In genomic region chr6:68196645-68197044, GRCh38 we compare ENCODE assay signal across 10 cellular contexts.
A peak's percentile ranks its signal among the peaks of the same experiment; 100 is the strongest.
DNase-seq lines count a peak whose midpoint lies in the region; ATAC-seq, FAIRE-seq and TF ChIP-seq lines count a peak whose summit lies in the region.
"Had no signal": no experiment of that assay in that cellular context is flagged by ENCODE, and none has a peak within 500 bp of the region (broad histone marks: within the 10 kb centered on the region; RNA-seq: fewer than 3 reads in every experiment).

No MANE protein-coding gene starts in this region.

- CTCF ChIA-PET in SK-N-SH (lab: Yijun Ruan, JAX): interaction anchor here (0.9 kb wide), 1 partner anchor 277 kb away, joined by 3 read pairs; no protein-coding TSS in a partner anchor

- H4K20me1 ChIP-seq in SK-N-SH (ENCODE audit: insufficient read depth): no peaks in the 10 kb centered on the region

- TF ChIP-seq CTCF in SK-N-SH (IDR thresholded peaks at IDR 0.05): peak; percentile 30; the same call in 1 of the 2 replicates

- FAIRE-seq in urothelium cell line (lab: Jason Lieb, UNC): no peak

- DNase-seq in SK-N-SH: no peak
- peak; percentile 75 for DNase-seq in KBM-7
- DNase-seq in adipocyte (ENCODE audit: low read depth): peak; percentile 3
- DNase-seq in urothelium cell line (ENCODE audit: low spot score): peak; percentile 5
- DNase-seq in NCI-H774 (lab: John Stamatoyannopoulos, UW): no peak
- DNase-seq in left colon: no peak
- no peak for DNase-seq in activated CD8-positive, alpha-beta memory T cell treated with anti-CD3 and anti-CD28 coated beads for 24 hours
- DNase-seq: activated CD4-positive, alpha-beta T cell treated with anti-CD3 and anti-CD28 coated beads, Interleukin-2, amount 50 U/mL, for 48 hours; CD4-positive, alpha-beta T cell had no signal

- no peak overlapping the region for H3K27ac ChIP-seq in SK-N-SH (ENCODE audit: low read depth in 2 of 2, low read length in 1 of 2)

- ATAC-seq in SK-N-SH treated with all-trans-retinoic acid at 6 μM for 48 hours (no peak), left colon (no peak)

- no peak overlapping the region for H3K4me3 ChIP-seq in SK-N-SH (ENCODE audit: low read depth in 2 of 2, low read length in 1 of 2)
- H3K4me3 ChIP-seq in adipocyte (ENCODE audit: low read length): no peak overlapping the region

- H2AFZ ChIP-seq in SK-N-SH (ENCODE audit: low read depth): no peak overlapping the region

- H3K79me2 ChIP-seq in SK-N-SH (ENCODE audit: insufficient read depth): no peaks in the 10 kb centered on the region

- H3K9ac ChIP-seq in SK-N-SH: no peak overlapping the region
- no peak overlapping the region for H3K9ac ChIP-seq in adipocyte (ENCODE audit: low read length)

- H3K4me2 ChIP-seq in SK-N-SH: no peak overlapping the region

- TF ChIP-seq EP300 in SK-N-SH (IDR thresholded peaks at IDR 0.05; ENCODE audit: borderline replicate concordance in 1 of 2, low read depth in 1 of 2, low read length in 1 of 2): no peak

- WGBS in SK-N-SH (ENCODE audit: low lambda C conversion rate): 6% methylated on average over 3 of the region's 3 CpGs

- H3K9me3 ChIP-seq in SK-N-SH (no peaks in the 10 kb centered on the region), adipocyte (ENCODE audit: control insufficient read depth, low read length) (peaks cover 3% of the 10 kb centered on the region)

- H3K9me2 ChIP-seq in SK-N-SH: no peaks in the 10 kb centered on the region

- in situ Hi-C loops in KBM-7 (cut with MboI; ENCODE audit: low pct_unique_long_range_greater_than_20kb, low sequenced_read_pairs): no loop called here

- H3K27me3 ChIP-seq in SK-N-SH (ENCODE audit: insufficient read depth): no peaks in the 10 kb centered on the region
- H3K27me3 ChIP-seq in adipocyte (replicated peaks; ENCODE audit: control insufficient read depth, insufficient read depth, low read length): no peaks in the 10 kb centered on the region

- intact Hi-C loops in left colon (cut with DNase I, micrococcal nuclease): no loop called here

- POLR2A ChIA-PET in SK-N-SH (lab: Yijun Ruan, JAX): no interaction called here

- H3K36me3 ChIP-seq in SK-N-SH (replicated peaks in 1 of 2; ENCODE audit: control insufficient read depth in 1 of 2, insufficient read depth in 2 of 2, low read length in 1 of 2) (no peaks in the 10 kb centered on the region), adipocyte (ENCODE audit: control insufficient read depth, insufficient read depth, low read length, severe bottlenecking) (no peaks in the 10 kb centered on the region)

- TF ChIP-seq RAD21 in SK-N-SH (IDR thresholded peaks at IDR 0.05; ENCODE audit: low read length): peak; percentile 24; the same call in 1 of the 2 replicates

- H3K4me1 ChIP-seq in SK-N-SH (ENCODE audit: control insufficient read depth in 1 of 2, insufficient read depth in 2 of 2, low read depth in 1 of 2, low read length in 1 of 2): no peaks in the 10 kb centered on the region
- no peaks in the 10 kb centered on the region for H3K4me1 ChIP-seq in adipocyte (ENCODE audit: control insufficient read depth, insufficient read depth, low read length)

- H3F3A ChIP-seq in SK-N-SH (replicated peaks; ENCODE audit: insufficient read depth): no peaks in the 10 kb centered on the region

TF ChIP-seq in SK-N-SH, 30 proteins besides CTCF, POLR2A, EP300 and RAD21 (continues in another document):
- TF ChIP-seq RFX5 (IDR thresholded peaks at IDR 0.05; ENCODE audit: low read length) (no peak), GABPA (IDR thresholded peaks at IDR 0.05; ENCODE audit: low read depth) (no peak), MEF2A (IDR thresholded peaks at IDR 0.05; ENCODE audit: borderline replicate concordance, low read depth) (no peak), TEAD4 (IDR thresholded peaks at IDR 0.05; ENCODE audit: borderline replicate concordance, insufficient read depth) (no peak), GATA2 (CRISPR knock-in tag; IDR thresholded peaks at IDR 0.05) (no peak), MXI1 (IDR thresholded peaks at IDR 0.05; ENCODE audit: low read depth, low read length) (no peak), IRF3 (IDR thresholded peaks at IDR 0.05; ENCODE audit: low read depth, low read length) (no peak), YY1 (IDR thresholded peaks at IDR 0.05; ENCODE audit: low read depth) (no peak), SIN3A (IDR thresholded peaks at IDR 0.05; ENCODE audit: borderline replicate concordance, low read depth, low read length) (no peak), FOXM1 (IDR thresholded peaks at IDR 0.05; ENCODE audit: low read depth) (no peak), FOSL2 (IDR thresholded peaks at IDR 0.05; ENCODE audit: borderline replicate concordance, low read depth) (no peak), EZH2phosphoT487 (IDR thresholded peaks at IDR 0.05; ENCODE audit: borderline replicate concordance, low read depth) (no peak), POLR2AphosphoS5 (IDR thresholded peaks at IDR 0.05; ENCODE audit: low read depth, low read length) (no peak)
- TF ChIP-seq, protein P1, sequence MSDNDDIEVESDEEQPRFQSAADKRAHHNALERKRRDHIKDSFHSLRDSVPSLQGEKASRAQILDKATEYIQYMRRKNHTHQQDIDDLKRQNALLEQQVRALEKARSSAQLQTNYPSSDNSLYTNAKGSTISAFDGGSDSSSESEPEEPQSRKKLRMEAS (IDR thresholded peaks at IDR 0.05; ENCODE audit: low read depth): no peak
- TF ChIP-seq, protein P2, sequence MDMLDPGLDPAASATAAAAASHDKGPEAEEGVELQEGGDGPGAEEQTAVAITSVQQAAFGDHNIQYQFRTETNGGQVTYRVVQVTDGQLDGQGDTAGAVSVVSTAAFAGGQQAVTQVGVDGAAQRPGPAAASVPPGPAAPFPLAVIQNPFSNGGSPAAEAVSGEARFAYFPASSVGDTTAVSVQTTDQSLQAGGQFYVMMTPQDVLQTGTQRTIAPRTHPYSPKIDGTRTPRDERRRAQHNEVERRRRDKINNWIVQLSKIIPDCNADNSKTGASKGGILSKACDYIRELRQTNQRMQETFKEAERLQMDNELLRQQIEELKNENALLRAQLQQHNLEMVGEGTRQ (IDR thresholded peaks at IDR 0.05; ENCODE audit: borderline replicate concordance, low read depth, low read length): no peak

TF ChIP-seq in SK-N-SH treated with all-trans-retinoic acid at 6 μM for 48 hours, 23 proteins besides CTCF, POLR2A, EP300 and RAD21:
- TF ChIP-seq ZNF70 (CRISPR knock-in tag; IDR thresholded peaks at IDR 0.05) (no peak), ZNF565 (CRISPR knock-in tag; conservative IDR thresholded peaks at IDR 0.05; ENCODE audit: low read depth) (no peak), GLIS3 (CRISPR knock-in tag; IDR thresholded peaks at IDR 0.05) (no peak), CSDC2 (CRISPR knock-in tag; IDR thresholded peaks at IDR 0.05) (no peak)
- TF ChIP-seq, protein P3, sequence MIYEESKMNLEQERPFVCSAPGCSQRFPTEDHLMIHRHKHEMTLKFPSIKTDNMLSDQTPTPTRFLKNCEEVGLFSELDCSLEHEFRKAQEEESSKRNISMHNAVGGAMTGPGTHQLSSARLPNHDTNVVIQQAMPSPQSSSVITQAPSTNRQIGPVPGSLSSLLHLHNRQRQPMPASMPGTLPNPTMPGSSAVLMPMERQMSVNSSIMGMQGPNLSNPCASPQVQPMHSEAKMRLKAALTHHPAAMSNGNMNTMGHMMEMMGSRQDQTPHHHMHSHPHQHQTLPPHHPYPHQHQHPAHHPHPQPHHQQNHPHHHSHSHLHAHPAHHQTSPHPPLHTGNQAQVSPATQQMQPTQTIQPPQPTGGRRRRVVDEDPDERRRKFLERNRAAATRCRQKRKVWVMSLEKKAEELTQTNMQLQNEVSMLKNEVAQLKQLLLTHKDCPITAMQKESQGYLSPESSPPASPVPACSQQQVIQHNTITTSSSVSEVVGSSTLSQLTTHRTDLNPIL (CRISPR knock-in tag; IDR thresholded peaks at IDR 0.05; ENCODE audit: low read depth): no peak

Comparison
In these comparisons a context has a peak if more than half of its experiments do, and no peak if none do; other contexts are left out.
1. DNase-seq: peak in KBM-7 (single experiment), adipocyte (single experiment) and urothelium cell line (single experiment); none in SK-N-SH (single experiment), NCI-H774 (single experiment), left colon (0 of 2) and activated CD8-positive, alpha-beta memory T cell treated with anti-CD3 and anti-CD28 coated beads for 24 hours (single experiment).